Comparison of ENCODE assay signal across 8 cellular contexts in genomic region chr7:98733036-98733435, GRCh38.
A peak's percentile ranks its signal among the peaks of the same experiment; 100 is the strongest.
DNase-seq lines count a peak whose midpoint lies in the region; ATAC-seq, FAIRE-seq and TF ChIP-seq lines count a peak whose summit lies in the region.

No MANE protein-coding gene starts in this region.

- intact Hi-C loops in left ventricle myocardium superior (cut with micrococcal nuclease), result no loop called here

- no peaks in the 10 kb centered on the region for H3K36me3 Mint-ChIP-seq in activated CD8-positive, alpha-beta memory T cell treated with anti-CD3 and anti-CD28 coated beads, Interleukin-2, amount 10 ng/mL, durations not matched to agents 7 days and 5 days

- no peaks in the 10 kb centered on the region for H3K27me3 Mint-ChIP-seq in activated CD8-positive, alpha-beta memory T cell treated with anti-CD3 and anti-CD28 coated beads, Interleukin-2, amount 10 ng/mL, durations not matched to agents 7 days and 5 days

- H3K4me3 Mint-ChIP-seq in activated CD8-positive, alpha-beta memory T cell treated with anti-CD3 and anti-CD28 coated beads, Interleukin-2, amount 10 ng/mL, durations not matched to agents 7 days and 5 days, result no peak overlapping the region

- H3K27ac Mint-ChIP-seq in activated CD8-positive, alpha-beta memory T cell treated with anti-CD3 and anti-CD28 coated beads, Interleukin-2, amount 10 ng/mL, durations not matched to agents 7 days and 5 days, result no peak overlapping the region

- FAIRE-seq in GM12891 (lab: Jason Lieb, UNC), result peak; percentile 85

- ATAC-seq in activated CD8-positive, alpha-beta memory T cell treated with anti-CD3 and anti-CD28 coated beads, Interleukin-2, amount 10 ng/mL, durations not matched to agents 7 days and 5 days, result peak; percentile 53
- no peak for ATAC-seq in GM18907 (IDR thresholded peaks at IDR 0.05; ENCODE audit: unreplicated experiment)
- no peak for ATAC-seq in left ventricle myocardium superior

- H3K4me1 Mint-ChIP-seq in activated CD8-positive, alpha-beta memory T cell treated with anti-CD3 and anti-CD28 coated beads, Interleukin-2, amount 10 ng/mL, durations not matched to agents 7 days and 5 days, result no peaks in the 10 kb centered on the region

- no peaks in the 10 kb centered on the region for H3K9me3 Mint-ChIP-seq in activated CD8-positive, alpha-beta memory T cell treated with anti-CD3 and anti-CD28 coated beads, Interleukin-2, amount 10 ng/mL, durations not matched to agents 7 days and 5 days (ENCODE audit: low read depth)

- CTCF ChIA-PET in activated CD8-positive, alpha-beta memory T cell treated with anti-CD3 and anti-CD28 coated beads, Interleukin-2, amount 10 ng/mL, durations not matched to agents 7 days and 5 days (lab: Charles Lee), result interaction anchor here (1.2 kb wide), 1 partner anchor 109 kb away, joined by 6 read pairs; no protein-coding TSS in a partner anchor

- TF ChIP-seq CTCF in AG09309 (IDR thresholded peaks at IDR 0.05; ENCODE audit: control insufficient read depth, insufficient read depth, low read depth, low read length, missing control alignments), result peak; percentile 51

- H3K4me3 ChIP-seq in AG09309 (ENCODE audit: control insufficient read depth, low read depth, low read length), result no peak overlapping the region

- DNase-seq in AG09309 (ENCODE audit: low read depth), result no peak
- peak; percentile 65 for DNase-seq in GM12891 (ENCODE audit: insufficient read length, low spot score)
- DNase-seq in NCI-H1694 (lab: John Stamatoyannopoulos, UW), result peak; percentile 63
- peak; percentile 70 for DNase-seq in activated CD8-positive, alpha-beta memory T cell treated with anti-CD3 and anti-CD28 coated beads, Interleukin-2, amount 10 ng/mL, durations not matched to agents 7 days and 5 days
- peak; percentile 41 for DNase-seq in iris pigment epithelial cell (ENCODE audit: low read depth)
- DNase-seq in hippocampal formation (lab: John Stamatoyannopoulos, UW), result no peak
- no peak for DNase-seq in left ventricle myocardium superior

- no peak for TF ChIP-seq POLR2A in GM12891 (IDR thresholded peaks at IDR 0.05; ENCODE audit: low read depth, low read length)

TF ChIP-seq in GM12891, 5 proteins besides CTCF, POLR2A, EP300 and RAD21:
- TF ChIP-seq PAX5 (IDR thresholded peaks at IDR 0.05; ENCODE audit: insufficient read depth, low read length, severe bottlenecking) (no peak), TAF1 (IDR thresholded peaks at IDR 0.05; ENCODE audit: low read depth, low read length) (no peak), SPI1 (IDR thresholded peaks at IDR 0.05; ENCODE audit: low read depth, low read length) (no peak), POU2F2 (IDR thresholded peaks at IDR 0.05; ENCODE audit: low read depth, low read length) (no peak), POLR2AphosphoS5 (IDR thresholded peaks at IDR 0.05; ENCODE audit: low read depth, low read length) (no peak)

Comparison
In these comparisons a context has a peak if more than half of its experiments do, and no peak if none do; other contexts are left out.
1. DNase-seq: peak in GM12891 (single experiment), NCI-H1694 (single experiment), activated CD8-positive, alpha-beta memory T cell treated with anti-CD3 and anti-CD28 coated beads, Interleukin-2, amount 10 ng/mL, durations not matched to agents 7 days and 5 days (single experiment) and iris pigment epithelial cell (single experiment); none in AG09309 (single experiment), hippocampal formation (0 of 2) and left ventricle myocardium superior (single experiment).